Comparison of ENCODE assay signal across 23 cellular contexts in genomic region chr16:20089246-20089965, GRCh38.
"Had no signal": no experiment of that assay in that cellular context is flagged by ENCODE, and none has a peak within 500 bp of the region (broad histone marks: within the 10 kb centered on the region; RNA-seq: fewer than 3 reads in every experiment).

No MANE protein-coding gene starts in this region.

- DNase-seq: dermis blood vessel endothelial cell; effector memory CD4-positive, alpha-beta T cell; foreskin keratinocyte; heart left ventricle; kidney; stimulated activated CD4-positive, alpha-beta T cell treated with anti-CD3 and anti-CD28 coated beads, Interleukin-12 subunit alpha, Interleukin-12 subunit beta, amount 100 ng/mL, for 4 hours; stimulated activated CD4-positive, alpha-beta T cell treated with anti-CD3 and anti-CD28 coated beads, Interleukin-1b, Interleukin-23, amount 100 ng/mL, for 48 hours; stimulated activated CD4-positive, alpha-beta T cell treated with anti-CD3 and anti-CD28 coated beads, Interleukin-4, amount 100 ng/mL, for 1 hour; stimulated activated naive CD8-positive, alpha-beta T cell treated with anti-CD3 and anti-CD28 coated beads, Interleukin-15, Interleukin-2, amounts not matched to agents 100 U/mL and 50 U/mL, for 24 hours; substantia nigra; testis; tibial artery had no signal

- ATAC-seq: foreskin keratinocyte; gastroesophageal sphincter; heart left ventricle; left lobe of liver; sciatic nerve; stimulated activated effector memory CD8-positive, alpha-beta T cell treated with anti-CD3 and anti-CD28 coated beads, Interleukin-12 subunit alpha, Interleukin-12 subunit beta, amount 100 ng/mL, for 72 hours; stimulated activated naive CD8-positive, alpha-beta T cell treated with anti-CD3 and anti-CD28 coated beads, Interleukin-15, Interleukin-2, amounts not matched to agents 100 U/mL and 50 U/mL, for 24 hours had no signal

- H3K9me3 ChIP-seq: gastroesophageal sphincter, testis, tibial artery had no signal

- H3K9ac ChIP-seq: neural progenitor cell, parathyroid adenoma had no signal

- H3K27me3 ChIP-seq: foreskin keratinocyte, neural progenitor cell, testis, tibial artery had no signal

- H3K4me1 ChIP-seq: esophagus muscularis mucosa, foreskin keratinocyte, gastroesophageal sphincter, heart left ventricle, neural progenitor cell, parathyroid adenoma, testis, tibial artery had no signal

- H3K36me3 ChIP-seq: esophagus muscularis mucosa, gastroesophageal sphincter, heart left ventricle, neural progenitor cell, tibial artery had no signal

- H3K79me2 ChIP-seq: hepatocyte, parathyroid adenoma had no signal

- H2AFZ ChIP-seq: hepatocyte, neural progenitor cell, parathyroid adenoma had no signal

- H3K4me2 ChIP-seq: hepatocyte, neural progenitor cell, smooth muscle cell had no signal

- H3K4me3 ChIP-seq: coronary artery, esophagus muscularis mucosa, gastroesophageal sphincter, heart left ventricle, hepatocyte, lung, neural progenitor cell, smooth muscle cell, testis, tibial artery had no signal

- H3K27ac ChIP-seq: coronary artery, esophagus muscularis mucosa, foreskin keratinocyte, gastroesophageal sphincter, heart left ventricle, hepatocyte, neural progenitor cell, parathyroid adenoma, tibial artery had no signal
